In the genomic region with DNA sequence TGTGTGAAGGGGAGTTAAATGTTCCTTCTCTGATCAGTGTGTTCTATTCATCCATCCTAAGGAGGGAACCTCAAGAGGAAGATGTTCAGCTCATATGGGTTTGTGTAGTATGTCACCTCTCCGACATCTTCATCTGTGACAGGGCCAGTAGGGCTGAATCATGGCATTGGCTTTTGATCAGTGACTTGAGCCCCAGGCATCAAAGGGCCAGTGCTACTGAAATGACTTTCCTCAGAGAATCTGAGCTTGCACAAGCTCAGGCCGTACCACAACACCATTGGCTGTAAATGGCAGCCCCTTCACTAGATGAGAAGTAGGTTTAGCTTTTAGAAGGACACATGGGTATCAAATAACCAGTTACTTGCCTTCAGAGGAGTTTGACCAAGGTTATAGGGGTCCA, we compare ENCODE assay signal across 1 cellular context.
A peak's percentile ranks its signal among the peaks of the same experiment; 100 is the strongest.
TF ChIP-seq lines count a peak whose summit lies in the region.

No MANE protein-coding gene starts in this region.

TF ChIP-seq in GM12878, 131 proteins besides CTCF, POLR2A, EP300 and RAD21 (continued from another document):
- TF ChIP-seq IRF4 (IDR thresholded peaks at IDR 0.05; ENCODE audit: low read depth, low read length) (0 out of 2 replicates have a peak, but pooled peaks have one; percentile 21), TCF7 (IDR thresholded peaks at IDR 0.05; ENCODE audit: borderline replicate concordance) (peak; percentile 70; the same call in 1 of the 2 replicates)
